18 cellular contexts compared by ENCODE assay signal in genomic region chr17:81022371-81022729, GRCh38. TPM values are rescaled to one million over a fixed set of nuclear protein-coding genes. Genes with fewer than 3 reads are reported as not detected.
DNase-seq lines count a peak whose midpoint lies in the region; ATAC-seq, FAIRE-seq and TF ChIP-seq lines count a peak whose summit lies in the region.
"Had no signal": no experiment of that assay in that cellular context is flagged by ENCODE, and none has a peak within 500 bp of the region (broad histone marks: within the 10 kb centered on the region; RNA-seq: fewer than 3 reads in every experiment).

No MANE protein-coding gene starts in this region.

- POLR2A ChIA-PET in activated CD8-positive, alpha-beta T cell treated with anti-CD3 and anti-CD28 coated beads, Interleukin-2, amount 10 ng/mL, durations not matched to agents 7 days and 5 days (lab: Charles Lee): no interaction called here
- POLR2A ChIA-PET in activated CD8-positive, alpha-beta T cell treated with anti-CD3 and anti-CD28 coated beads for 36 hours (lab: Charles Lee): interaction anchor here (1.3 kb wide), 1 partner anchor 17 kb away, joined by 3 read pairs; no protein-coding TSS in a partner anchor
- POLR2A ChIA-PET in WTC11 (lab: Charles Lee): no interaction called here

- no peak overlapping the region for H3K9ac ChIP-seq in stomach smooth muscle (ENCODE audit: low read length in 2 of 2)
- H3K9ac ChIP-seq: BLaER1 treated with 17β-estradiol and CSF1 and Interleukin-3, amounts not matched to agents 10 nM and 100 nM had no signal

- H3K4me1 Mint-ChIP-seq in activated CD8-positive, alpha-beta T cell treated with anti-CD3 and anti-CD28 coated beads, Interleukin-2, amount 10 ng/mL, durations not matched to agents 7 days and 5 days (ENCODE audit: low read depth): peaks cover 46% of the 10 kb centered on the region
- peaks cover 32% of the 10 kb centered on the region for H3K4me1 Mint-ChIP-seq in activated CD8-positive, alpha-beta T cell treated with anti-CD3 and anti-CD28 coated beads for 36 hours (ENCODE audit: low read depth)
- H3K4me1 Mint-ChIP-seq in T-helper 17 cell: peaks cover 22% of the 10 kb centered on the region
- peaks cover 13% of the 10 kb centered on the region for H3K4me1 Mint-ChIP-seq in WTC11

- H3K4me3 ChIP-seq in stomach smooth muscle (ENCODE audit: low read length in 2 of 2): no peak overlapping the region
- H3K4me3 ChIP-seq: BLaER1 treated with 17β-estradiol and CSF1 and Interleukin-3, amounts not matched to agents 10 nM and 100 nM; GM23338 had no signal

- peaks cover 6% of the 10 kb centered on the region for H3K27me3 Mint-ChIP-seq in activated CD8-positive, alpha-beta T cell treated with anti-CD3 and anti-CD28 coated beads, Interleukin-2, amount 10 ng/mL, durations not matched to agents 7 days and 5 days (ENCODE audit: low read depth)
- H3K27me3 Mint-ChIP-seq in activated CD8-positive, alpha-beta T cell treated with anti-CD3 and anti-CD28 coated beads for 36 hours: peaks cover 2% of the 10 kb centered on the region
- H3K27me3 Mint-ChIP-seq in T-helper 17 cell: peaks cover 18% of the 10 kb centered on the region
- H3K27me3 Mint-ChIP-seq in WTC11 (ENCODE audit: low read depth): peaks cover 3% of the 10 kb centered on the region; the same call in 1 of the 2 replicates

- H3K27ac Mint-ChIP-seq in activated CD8-positive, alpha-beta T cell treated with anti-CD3 and anti-CD28 coated beads, Interleukin-2, amount 10 ng/mL, durations not matched to agents 7 days and 5 days: peak overlapping the region; percentile 40
- H3K27ac Mint-ChIP-seq in activated CD8-positive, alpha-beta T cell treated with anti-CD3 and anti-CD28 coated beads for 36 hours: no peak overlapping the region
- H3K27ac Mint-ChIP-seq in T-helper 17 cell (no peak overlapping the region), WTC11 (no peak overlapping the region)
- H3K27ac Mint-ChIP-seq: GM23338 had no signal

- DNase-seq in activated CD8-positive, alpha-beta T cell treated with anti-CD3 and anti-CD28 coated beads, Interleukin-2, amount 10 ng/mL, durations not matched to agents 7 days and 5 days: no peak
- no peak for DNase-seq in activated CD8-positive, alpha-beta T cell treated with anti-CD3 and anti-CD28 coated beads for 36 hours
- DNase-seq in DMS53 treated with DMSO at 0.1 percent for 48 hours (lab: John Stamatoyannopoulos, UW; ENCODE audit: unreplicated experiment): peak; percentile 4
- no peak for DNase-seq in T-helper 17 cell
- DNase-seq in WTC11 (ENCODE audit: low spot score): no peak
- DNase-seq in D721Med (ENCODE audit: insufficient read length, low spot score): no peak
- no peak for DNase-seq in NCI-H2107 treated with DMSO at 0.1 percent for 48 hours (lab: John Stamatoyannopoulos, UW; ENCODE audit: unreplicated experiment)
- DNase-seq: KG1, MV-4-11, NCI-H1417, NCI-H187 treated with DMSO at 0.1 percent for 48 hours, NCI-H226, NCI-H524, PC-3 had no signal

- CTCF ChIA-PET in activated CD8-positive, alpha-beta T cell treated with anti-CD3 and anti-CD28 coated beads, Interleukin-2, amount 10 ng/mL, durations not matched to agents 7 days and 5 days (lab: Charles Lee): interaction anchor here (1.3 to 2.0 kb wide), 3 partner anchors 15 to 34 kb away, joined by 4 to 9 read pairs (median 7); no protein-coding TSS in a partner anchor
- CTCF ChIA-PET in activated CD8-positive, alpha-beta T cell treated with anti-CD3 and anti-CD28 coated beads for 36 hours (lab: Charles Lee): interaction anchor here (1.0 to 4.8 kb wide), 3 partner anchors 72 to 81 kb away, joined by 3 to 55 read pairs (median 17); no protein-coding TSS in a partner anchor
- CTCF ChIA-PET in WTC11 (lab: Charles Lee): interaction anchor here (1.6 to 2.1 kb wide), 3 partner anchors 75 to 108 kb away, joined by 4 to 32 read pairs (median 5); no protein-coding TSS in a partner anchor

- H3K27me3 ChIP-seq in stomach smooth muscle (ENCODE audit: control insufficient read depth in 1 of 2, insufficient read depth in 2 of 2, low read length in 2 of 2): no peaks in the 10 kb centered on the region

- H3K9me3 ChIP-seq in T-helper 17 cell (ENCODE audit: control insufficient read depth, low read length, poor library complexity, severe bottlenecking) (no peaks in the 10 kb centered on the region), stomach smooth muscle (ENCODE audit: control insufficient read depth in 2 of 2, low read length in 2 of 2) (no peaks in the 10 kb centered on the region)

- peaks cover 46% of the 10 kb centered on the region for H3K4me1 ChIP-seq in stomach smooth muscle (ENCODE audit: control insufficient read depth, insufficient read depth, low read length)

- no peaks in the 10 kb centered on the region for H3K36me3 Mint-ChIP-seq in activated CD8-positive, alpha-beta T cell treated with anti-CD3 and anti-CD28 coated beads, Interleukin-2, amount 10 ng/mL, durations not matched to agents 7 days and 5 days (ENCODE audit: low read depth)
- no peaks in the 10 kb centered on the region for H3K36me3 Mint-ChIP-seq in activated CD8-positive, alpha-beta T cell treated with anti-CD3 and anti-CD28 coated beads for 36 hours (ENCODE audit: low read depth)
- H3K36me3 Mint-ChIP-seq in T-helper 17 cell (ENCODE audit: low read depth) (no peaks in the 10 kb centered on the region), WTC11 (no peaks in the 10 kb centered on the region)

- intact Hi-C loops in activated CD8-positive, alpha-beta T cell treated with anti-CD3 and anti-CD28 coated beads for 36 hours (cut with micrococcal nuclease): no loop called here

- H3K9me3 Mint-ChIP-seq in activated CD8-positive, alpha-beta T cell treated with anti-CD3 and anti-CD28 coated beads, Interleukin-2, amount 10 ng/mL, durations not matched to agents 7 days and 5 days (ENCODE audit: insufficient read depth): peaks cover 4% of the 10 kb centered on the region
- H3K9me3 Mint-ChIP-seq in activated CD8-positive, alpha-beta T cell treated with anti-CD3 and anti-CD28 coated beads for 36 hours: peaks cover 4% of the 10 kb centered on the region
- H3K9me3 Mint-ChIP-seq in WTC11: peaks cover 6% of the 10 kb centered on the region

- ATAC-seq in activated CD8-positive, alpha-beta T cell treated with anti-CD3 and anti-CD28 coated beads, Interleukin-2, amount 10 ng/mL, durations not matched to agents 7 days and 5 days: no peak
- ATAC-seq in activated CD8-positive, alpha-beta T cell treated with anti-CD3 and anti-CD28 coated beads for 36 hours: no peak
- ATAC-seq in T-helper 17 cell: no peak
- no peak for ATAC-seq in WTC11
- ATAC-seq: GM23338, HCT116, PC-3 had no signal

- no peak overlapping the region for H3K4me3 Mint-ChIP-seq in activated CD8-positive, alpha-beta T cell treated with anti-CD3 and anti-CD28 coated beads, Interleukin-2, amount 10 ng/mL, durations not matched to agents 7 days and 5 days
- H3K4me3 Mint-ChIP-seq in activated CD8-positive, alpha-beta T cell treated with anti-CD3 and anti-CD28 coated beads for 36 hours: no peak overlapping the region
- H3K4me3 Mint-ChIP-seq in T-helper 17 cell (peak overlapping the region; percentile 25), WTC11 (no peak overlapping the region)
- H3K4me3 Mint-ChIP-seq: GM23338 had no signal

- H3K36me3 ChIP-seq in stomach smooth muscle (ENCODE audit: control insufficient read depth in 2 of 2, insufficient read depth in 2 of 2, low read length in 2 of 2): no peaks in the 10 kb centered on the region
- H3K36me3 ChIP-seq: BLaER1 treated with 17β-estradiol and CSF1 and Interleukin-3, amounts not matched to agents 10 nM and 100 nM had no signal

- peak overlapping the region; percentile 66 for H3K27ac ChIP-seq in stomach smooth muscle (ENCODE audit: low read length)
- H3K27ac ChIP-seq: BLaER1 treated with 17β-estradiol and CSF1 and Interleukin-3, amounts not matched to agents 10 nM and 100 nM had no signal

- FAIRE-seq in D721Med (lab: Jason Lieb, UNC): no peak

- TF ChIP-seq CTCF in activated CD8-positive, alpha-beta T cell treated with anti-CD3 and anti-CD28 coated beads for 36 hours (IDR thresholded peaks at IDR 0.05): no peak
- no peak for TF ChIP-seq CTCF in WTC11 (IDR thresholded peaks at IDR 0.05)
- TF ChIP-seq CTCF in D721Med (IDR thresholded peaks at IDR 0.05; ENCODE audit: insufficient read depth, missing control alignments): no peak

TF ChIP-seq in WTC11, 78 proteins besides CTCF, POLR2A, EP300 and RAD21 (continues in another document):
- TF ChIP-seq CDX4 (CRISPR knock-in tag; IDR thresholded peaks at IDR 0.05; ENCODE audit: borderline replicate concordance): no peak
- no peak for TF ChIP-seq E2F1 (CRISPR knock-in tag; IDR thresholded peaks at IDR 0.05)
- no peak for TF ChIP-seq EMX1 (CRISPR knock-in tag; IDR thresholded peaks at IDR 0.05)
- no peak for TF ChIP-seq ZNF219 (CRISPR knock-in tag; IDR thresholded peaks at IDR 0.05; ENCODE audit: borderline replicate concordance)

RNA-seq across cellular contexts. Expression of gene BAIAP2, which starts 12.6 kb away (rescaled TPM):
- total RNA-seq in activated CD8-positive, alpha-beta T cell treated with anti-CD3 and anti-CD28 coated beads, Interleukin-2, amount 10 ng/mL, durations not matched to agents 7 days and 5 days: 1 to 10 TPM; 5.0 to 5.8 TPM
- 1 to 10 TPM; 5.9 to 6.3 TPM for total RNA-seq in activated CD8-positive, alpha-beta T cell treated with anti-CD3 and anti-CD28 coated beads for 36 hours
- total RNA-seq in T-helper 17 cell (10 to 100 TPM; 11.0 to 13.9 TPM), WTC11 (2021) (16.9 to 20.7 TPM (median 18.4 TPM) in 3 replicates)

RNA-seq across cellular contexts. Expression of gene CHMP6, which starts 30.7 kb away (rescaled TPM):
- total RNA-seq in activated CD8-positive, alpha-beta T cell treated with anti-CD3 and anti-CD28 coated beads, Interleukin-2, amount 10 ng/mL, durations not matched to agents 7 days and 5 days: 10 to 100 TPM; 32.4 to 35.5 TPM
- total RNA-seq in activated CD8-positive, alpha-beta T cell treated with anti-CD3 and anti-CD28 coated beads for 36 hours: 10 to 100 TPM; 13.9 to 16.7 TPM
- 10 to 100 TPM; 21.0 to 25.6 TPM for total RNA-seq in T-helper 17 cell
- total RNA-seq in WTC11 (2021): 15.0 to 23.1 TPM (median 19.6 TPM) in 3 replicates
